ENCODE assay signal across 15 cellular contexts in genomic region chr10:51103818-51104217, GRCh38. TPM values are rescaled to one million over a fixed set of nuclear protein-coding genes. Genes with fewer than 3 reads are reported as not detected.
"Had no signal": no experiment of that assay in that cellular context is flagged by ENCODE, and none has a peak within 500 bp of the region (broad histone marks: within the 10 kb centered on the region; RNA-seq: fewer than 3 reads in every experiment).

No MANE protein-coding gene starts in this region.

- H3K4me1 ChIP-seq: colonic mucosa, psoas muscle had no signal

- H3K36me3 ChIP-seq: colonic mucosa had no signal

- H3K4me3 Mint-ChIP-seq: activated CD8-positive, alpha-beta T cell treated with anti-CD3 and anti-CD28 coated beads, Interleukin-2, amount 10 ng/mL, durations not matched to agents 7 days and 5 days; activated T-helper 1 cell treated with anti-CD3 and anti-CD28 coated beads, Interleukin-12 subunit alpha, Interleukin-12 subunit beta, Interleukin-2, Interleukin-4 antibody, amounts not matched to agents 30 ng/mL and 10 ng/mL and 1 ng/mL, durations not matched to agents 14 hours and 24 hours and 36 hours; natural killer cell; type B pancreatic cell; WTC11 had no signal

- H3K27ac Mint-ChIP-seq: activated CD8-positive, alpha-beta T cell treated with anti-CD3 and anti-CD28 coated beads, Interleukin-2, amount 10 ng/mL, durations not matched to agents 7 days and 5 days; activated T-helper 1 cell treated with anti-CD3 and anti-CD28 coated beads, Interleukin-12 subunit alpha, Interleukin-12 subunit beta, Interleukin-2, Interleukin-4 antibody, amounts not matched to agents 30 ng/mL and 10 ng/mL and 1 ng/mL, durations not matched to agents 14 hours and 24 hours and 36 hours; natural killer cell; type B pancreatic cell; WTC11 had no signal

- H3K9me3 Mint-ChIP-seq: activated T-helper 1 cell treated with anti-CD3 and anti-CD28 coated beads, Interleukin-12 subunit alpha, Interleukin-12 subunit beta, Interleukin-2, Interleukin-4 antibody, amounts not matched to agents 30 ng/mL and 10 ng/mL and 1 ng/mL, durations not matched to agents 14 hours and 24 hours and 36 hours; type B pancreatic cell; WTC11 had no signal

- H3K27me3 ChIP-seq: colonic mucosa had no signal

- H3K9me3 ChIP-seq: colonic mucosa, psoas muscle had no signal

- H3K4me3 ChIP-seq: colonic mucosa, psoas muscle had no signal

- DNase-seq: activated CD4-positive, alpha-beta T cell treated with anti-CD3 and anti-CD28 coated beads for 48 hours; activated CD8-positive, alpha-beta T cell treated with anti-CD3 and anti-CD28 coated beads, Interleukin-2, amount 10 ng/mL, durations not matched to agents 7 days and 5 days; activated naive CD4-positive, alpha-beta T cell; caudate nucleus; colonic mucosa; natural killer cell; nucleus accumbens; psoas muscle; stimulated activated CD4-positive, alpha-beta T cell treated with anti-CD3 and anti-CD28 coated beads, Interleukin-12 subunit alpha, Interleukin-12 subunit beta, amount 100 ng/mL, for 4 hours; stimulated activated naive CD4-positive, alpha-beta T cell treated with Interleukin-2 at 50 U/mL for 16 hours had no signal

- H3K36me3 Mint-ChIP-seq: natural killer cell, type B pancreatic cell, WTC11 had no signal

- H3K27me3 Mint-ChIP-seq: type B pancreatic cell had no signal

- H3K27ac ChIP-seq: colonic mucosa, psoas muscle had no signal

- H3K4me1 Mint-ChIP-seq: natural killer cell had no signal

- ATAC-seq: activated CD8-positive, alpha-beta T cell treated with anti-CD3 and anti-CD28 coated beads, Interleukin-2, amount 10 ng/mL, durations not matched to agents 7 days and 5 days; left lobe of liver; natural killer cell; psoas muscle; sciatic nerve; WTC11 had no signal

RNA-seq across cellular contexts. Expression of gene PRKG1, which starts 29.5 kb away (rescaled TPM):
- total RNA-seq: activated CD8-positive, alpha-beta T cell treated with anti-CD3 and anti-CD28 coated beads, Interleukin-2, amount 10 ng/mL, durations not matched to agents 7 days and 5 days; activated T-helper 1 cell treated with anti-CD3 and anti-CD28 coated beads, Interleukin-12 subunit alpha, Interleukin-12 subunit beta, Interleukin-2, Interleukin-4 antibody, amounts not matched to agents 30 ng/mL and 10 ng/mL and 1 ng/mL, durations not matched to agents 14 hours and 24 hours and 36 hours had no signal
